In the genomic region with DNA sequence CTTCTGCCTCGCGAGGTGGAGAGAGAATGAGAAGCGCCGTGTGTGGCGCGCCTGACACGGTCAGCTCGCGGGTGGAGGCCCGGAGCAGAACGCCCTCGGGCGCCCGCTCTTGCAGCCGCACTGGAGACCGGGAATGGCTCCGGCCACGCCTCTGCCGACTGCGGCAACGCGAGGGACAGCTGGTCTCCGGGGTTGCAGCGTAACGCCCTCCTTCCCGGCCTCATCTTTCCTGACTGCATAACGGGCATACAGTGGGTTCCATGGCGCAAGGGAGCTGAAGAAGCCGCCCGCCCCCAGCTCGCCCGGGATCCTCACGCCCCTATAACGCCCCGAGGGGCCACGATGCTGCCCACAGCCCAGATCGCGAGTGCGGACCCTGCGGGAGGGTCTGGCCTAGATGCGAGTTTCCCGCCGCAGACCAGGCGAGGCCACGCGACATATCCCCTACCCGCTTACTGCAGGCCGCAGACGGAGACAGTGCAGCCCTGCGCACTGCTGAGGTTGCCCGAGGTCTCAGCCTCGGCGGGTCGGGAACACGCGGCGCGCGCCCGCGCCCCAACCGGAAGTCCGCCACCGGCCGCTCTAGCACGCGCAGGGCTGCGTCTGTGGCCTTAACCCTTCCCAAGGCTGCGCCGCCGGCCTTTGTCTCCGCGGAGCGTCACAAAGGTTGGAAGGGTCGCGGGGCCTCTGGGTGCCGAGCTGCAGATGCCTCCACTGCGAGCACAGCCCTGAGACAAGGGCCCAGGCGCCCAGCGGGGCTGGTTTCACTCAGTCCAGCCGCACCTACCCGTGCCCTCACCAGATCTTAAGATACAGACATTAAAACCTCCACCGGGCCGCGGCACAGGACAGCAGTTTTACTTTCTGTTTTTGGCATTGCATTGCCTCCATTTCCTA, we compare ENCODE assay signal across 8 cellular contexts. TPM values are rescaled to one million over a fixed set of nuclear protein-coding genes. Genes with fewer than 3 reads are reported as not detected.
DNase-seq lines count a peak whose midpoint lies in the region; ATAC-seq, FAIRE-seq and TF ChIP-seq lines count a peak whose summit lies in the region.

No MANE protein-coding gene starts in this region.

- H3K4me1 ChIP-seq in HUES6 (ENCODE audit: control insufficient read depth, insufficient read depth, low read length) (peaks cover 11% of the 10 kb centered on the region), OCI-LY3 (ENCODE audit: low read length) (peaks cover 15% of the 10 kb centered on the region)

- H3K4me2 ChIP-seq in OCI-LY3 (ENCODE audit: low read length): peak overlapping the region; percentile 100

- FAIRE-seq in D721Med (lab: Jason Lieb, UNC): no peak

- peaks cover 26% of the 10 kb centered on the region for H3K79me2 ChIP-seq in OCI-LY3 (ENCODE audit: low read length)

- H4K20me1 ChIP-seq in OCI-LY3 (ENCODE audit: insufficient read depth, low read length): no peaks in the 10 kb centered on the region

- peaks cover 40% of the 10 kb centered on the region for H3K27me3 ChIP-seq in HUES6 (ENCODE audit: control insufficient read depth, insufficient read depth, low read length)
- no peaks in the 10 kb centered on the region for H3K27me3 ChIP-seq in OCI-LY3 (ENCODE audit: low read depth, low read length)

- H3K4me3 ChIP-seq in HUES6 (ENCODE audit: low read depth, low read length) (peak overlapping the region; percentile 90), OCI-LY3 (ENCODE audit: low read length) (peak overlapping the region; percentile 98), epithelial cell of proximal tubule (ENCODE audit: low read depth, low read length) (peak overlapping the region; percentile 72)

- DNase-seq in D721Med (ENCODE audit: insufficient read length, low spot score) (peak; percentile 73), activated T-cell treated with anti-CD3 and anti-CD28 coated beads for 48 hours (ENCODE audit: low read depth) (peak; percentile 90), epithelial cell of proximal tubule (ENCODE audit: low read depth) (no peak), mucosa of gallbladder (ENCODE audit: low spot score) (peak; percentile 93)
- DNase-seq in stimulated activated CD8-positive, alpha-beta memory T cell treated with anti-CD3 and anti-CD28 coated beads, Interleukin-4, amount 100 ng/mL, for 24 hours (ENCODE audit: low read depth): peak; percentile 84

- H3K27ac ChIP-seq in HUES6 (ENCODE audit: low read depth, low read length): peak overlapping the region; percentile 89; the same call in 1 of the 2 replicates
- H3K27ac ChIP-seq in OCI-LY3 (ENCODE audit: low read length): peak overlapping the region; percentile 87

- ATAC-seq in GM21423 (IDR thresholded peaks at IDR 0.05; ENCODE audit: unreplicated experiment): peak; percentile 82

- H3K36me3 ChIP-seq in HUES6 (ENCODE audit: control insufficient read depth, insufficient read depth, low read length) (0 out of 2 replicates have a peak, but pooled peaks cover 4% of the 10 kb centered on the region), OCI-LY3 (replicated peaks; ENCODE audit: low read depth, low read length) (peaks cover 8% of the 10 kb centered on the region)

- H3K9me3 ChIP-seq in HUES6 (ENCODE audit: control insufficient read depth, insufficient read depth, low read depth, low read length): no peaks in the 10 kb centered on the region
- H3K9me3 ChIP-seq in OCI-LY3 (ENCODE audit: insufficient read depth, low read length): no peaks in the 10 kb centered on the region

- TF ChIP-seq CTCF in D721Med (IDR thresholded peaks at IDR 0.05; ENCODE audit: insufficient read depth, missing control alignments) (no peak), OCI-LY3 (IDR thresholded peaks at IDR 0.05; ENCODE audit: low read depth, low read length) (no peak), epithelial cell of proximal tubule (conservative IDR thresholded peaks at IDR 0.05; ENCODE audit: low read depth, low read length) (no peak)

- H2AFZ ChIP-seq in OCI-LY3 (ENCODE audit: low read depth, low read length): peak overlapping the region; percentile 79; the same call in 1 of the 2 replicates

- H3K9ac ChIP-seq in HUES6 (ENCODE audit: low read length) (peak overlapping the region; percentile 96), OCI-LY3 (ENCODE audit: low read length) (peak overlapping the region; percentile 94)

RNA-seq across cellular contexts. Expression of gene BCL7C, which starts 18.8 kb away (rescaled TPM):
- total RNA-seq in epithelial cell of proximal tubule: 57.6 and 79.1 TPM in 2 replicates
- total RNA-seq in mucosa of gallbladder: 37.8 TPM

RNA-seq across cellular contexts. Expression of gene CTF1, which starts 21.3 kb away (rescaled TPM):
- total RNA-seq in epithelial cell of proximal tubule (0.87 and 4.3 TPM in 2 replicates), mucosa of gallbladder (11.0 TPM)

RNA-seq across cellular contexts. Expression of gene FBXL19, which starts 48.3 kb away (rescaled TPM):
- total RNA-seq in epithelial cell of proximal tubule (35.6 and 65.3 TPM in 2 replicates), mucosa of gallbladder (27.7 TPM)
